ENCODE assay signal across 26 cellular contexts in the genomic region with DNA sequence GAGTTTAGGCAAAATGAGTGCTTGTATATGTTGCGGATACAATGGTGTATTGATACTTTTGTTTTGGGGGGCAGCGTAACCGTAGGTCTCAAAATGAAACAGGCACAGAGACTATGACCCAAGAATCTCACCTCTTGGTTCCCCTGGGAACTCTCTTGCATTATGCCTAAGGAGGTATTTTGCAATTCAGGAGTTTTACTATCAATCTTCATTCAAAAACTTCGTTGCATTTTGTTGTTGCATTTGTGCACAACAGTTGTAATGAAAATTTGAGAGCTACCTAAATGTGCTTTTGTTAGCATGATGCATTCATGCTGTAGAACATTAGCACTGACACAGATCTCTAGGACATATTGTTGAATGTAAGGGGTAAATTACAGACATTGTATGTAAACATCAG. TPM values are rescaled to one million over a fixed set of nuclear protein-coding genes. Genes with fewer than 3 reads are reported as not detected.
"Had no signal": no experiment of that assay in that cellular context is flagged by ENCODE, and none has a peak within 500 bp of the region (broad histone marks: within the 10 kb centered on the region; RNA-seq: fewer than 3 reads in every experiment).

No MANE protein-coding gene starts in this region.

- H3K27me3 ChIP-seq: colonic mucosa, gastrocnemius medialis, transverse colon, uterus had no signal

- H3K27ac ChIP-seq: colonic mucosa, gastrocnemius medialis, psoas muscle, transverse colon, uterus had no signal

- H3K9me3 ChIP-seq: colonic mucosa, gastrocnemius medialis, mucosa of descending colon, psoas muscle, transverse colon, uterus had no signal

- DNase-seq: activated CD4-positive, alpha-beta T cell treated with anti-CD3 and anti-CD28 coated beads for 1 hour; activated CD8-positive, alpha-beta memory T cell treated with anti-CD3 and anti-CD28 coated beads for 24 hours; activated CD8-positive, alpha-beta memory T cell treated with anti-CD3 and anti-CD28 coated beads, Interleukin-2, amount 50 U/mL, for 48 hours; activated gamma-delta T cell treated with Interleukin-2 at 50 U/mL for 16 hours; amniotic stem cell; caudate nucleus; colonic mucosa; gastrocnemius medialis; head of caudate nucleus; kidney; mucosa of descending colon; naive B cell; psoas muscle; right cardiac atrium; stimulated activated naive CD8-positive, alpha-beta T cell treated with anti-CD3 and anti-CD28 coated beads, Interleukin-15, Interleukin-2, amounts not matched to agents 100 U/mL and 50 U/mL, for 24 hours; substantia nigra; transverse colon; uterus had no signal

- H3K4me3 ChIP-seq: colonic mucosa, gastrocnemius medialis, mucosa of descending colon, psoas muscle, transverse colon, uterus had no signal

- ATAC-seq: activated naive CD4-positive, alpha-beta T cell treated with anti-CD3 and anti-CD28 coated beads, Interleukin-2, amount 50 U/mL, for 72 hours; gastrocnemius medialis; left lobe of liver; mucosa of descending colon; psoas muscle; right cardiac atrium; stimulated activated naive CD8-positive, alpha-beta T cell treated with anti-CD3 and anti-CD28 coated beads, Interleukin-15, Interleukin-2, amounts not matched to agents 100 U/mL and 50 U/mL, for 24 hours had no signal

- H3K36me3 ChIP-seq: uterus had no signal

- H3K4me1 ChIP-seq: colonic mucosa, uterus had no signal

RNA-seq across cellular contexts. Expression of gene NMBR, which starts 18.3 kb away (rescaled TPM):
- total RNA-seq: activated naive CD4-positive, alpha-beta T cell treated with anti-CD3 and anti-CD28 coated beads, Interleukin-2, amount 50 U/mL, for 72 hours; colonic mucosa; kidney; left lobe of liver; lung microvascular endothelial cell; mucosa of descending colon; osteoblast; psoas muscle; right cardiac atrium; skeletal muscle tissue; T-helper 1 cell treated with Interleukin-12 subunit alpha and Interleukin-12 subunit beta and Interleukin-4 antibody, amounts not matched to agents 30 ng/mL and 1 ng/mL, for 36 hours; transverse colon had no signal
- polyA plus RNA-seq: esophagus, psoas muscle, right cardiac atrium had no signal

RNA-seq across cellular contexts. Expression of gene GJE1, which starts 32.5 kb away (rescaled TPM):
- total RNA-seq: activated naive CD4-positive, alpha-beta T cell treated with anti-CD3 and anti-CD28 coated beads, Interleukin-2, amount 50 U/mL, for 72 hours; colonic mucosa; gastrocnemius medialis; kidney; left lobe of liver; lung microvascular endothelial cell; mucosa of descending colon; neural crest cell; osteoblast; psoas muscle; right cardiac atrium; skeletal muscle tissue; T-helper 1 cell treated with Interleukin-12 subunit alpha and Interleukin-12 subunit beta and Interleukin-4 antibody, amounts not matched to agents 30 ng/mL and 1 ng/mL, for 36 hours; transverse colon; uterus had no signal
- polyA plus RNA-seq: esophagus, psoas muscle, right cardiac atrium had no signal
